ENCODE assay signal across 9 cellular contexts in the genomic region with DNA sequence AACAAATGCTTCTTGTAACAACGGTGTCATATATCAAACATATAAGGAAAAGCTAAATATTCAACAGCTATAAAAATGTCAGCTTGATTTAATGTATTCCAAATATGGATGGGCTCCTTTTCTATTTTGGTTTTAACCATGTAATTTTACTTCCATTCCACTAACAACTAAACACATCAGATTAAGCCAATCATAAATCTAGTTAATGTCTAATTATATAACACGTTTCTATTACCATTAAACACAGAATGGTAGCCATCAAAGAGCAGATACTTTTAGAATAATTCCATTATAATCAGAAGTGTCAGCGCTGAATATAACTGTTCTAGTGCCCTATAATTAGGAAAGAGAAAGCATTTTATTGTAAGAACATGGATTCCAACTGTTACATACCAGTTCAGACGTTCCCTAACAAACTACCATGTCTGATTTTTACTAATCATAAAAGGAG. TPM values are rescaled to one million over a fixed set of nuclear protein-coding genes. Genes with fewer than 3 reads are reported as not detected.
A peak's percentile ranks its signal among the peaks of the same experiment; 100 is the strongest.
DNase-seq lines count a peak whose midpoint lies in the region; ATAC-seq and TF ChIP-seq lines count a peak whose summit lies in the region.
"Had no signal": no experiment of that assay in that cellular context is flagged by ENCODE, and none has a peak within 500 bp of the region (broad histone marks: within the 10 kb centered on the region; RNA-seq: fewer than 3 reads in every experiment).

No MANE protein-coding gene starts in this region.

- H3K27ac Mint-ChIP-seq in activated T-helper 2 cell treated with anti-CD3 and anti-CD28 coated beads, Interferon-gamma antibody, Interleukin-2, Interleukin-4, amounts not matched to agents 10 μg/mL and 5 μg/mL and 100 μg/mL, durations not matched to agents 14 hours and 24 hours and 36 hours: peak overlapping the region; percentile 93
- peak overlapping the region; percentile 87 to 98 (median 96) for H3K27ac Mint-ChIP-seq in naive thymus-derived CD8-positive, alpha-beta T cell

- H3K36me3 Mint-ChIP-seq in activated T-helper 2 cell treated with anti-CD3 and anti-CD28 coated beads, Interferon-gamma antibody, Interleukin-2, Interleukin-4, amounts not matched to agents 10 μg/mL and 5 μg/mL and 100 μg/mL, durations not matched to agents 14 hours and 24 hours and 36 hours (ENCODE audit: low read depth): peaks cover 73% of the 10 kb centered on the region
- peaks cover 0 to 24% (median 13%) of the 10 kb centered on the region in 3 donors for H3K36me3 Mint-ChIP-seq in naive thymus-derived CD8-positive, alpha-beta T cell

- H3K4me1 ChIP-seq in DOHH2 (ENCODE audit: control insufficient read depth, low read length): peaks cover 45% of the 10 kb centered on the region

- no peak for TF ChIP-seq CTCF in DOHH2 (IDR thresholded peaks at IDR 0.05; ENCODE audit: low read depth, low read length, poor library complexity, severe bottlenecking)

- no peak overlapping the region for H3K27ac ChIP-seq in DOHH2 (ENCODE audit: low read depth, low read length)

- peaks cover 7% of the 10 kb centered on the region; the same call in 1 of the 2 replicates for H4K20me1 ChIP-seq in DOHH2 (ENCODE audit: control insufficient read depth, insufficient read depth, low read depth, low read length)

- H3K4me3 Mint-ChIP-seq in activated T-helper 2 cell treated with anti-CD3 and anti-CD28 coated beads, Interferon-gamma antibody, Interleukin-2, Interleukin-4, amounts not matched to agents 10 μg/mL and 5 μg/mL and 100 μg/mL, durations not matched to agents 14 hours and 24 hours and 36 hours (ENCODE audit: low read depth): peak overlapping the region; percentile 81
- H3K4me3 Mint-ChIP-seq in naive thymus-derived CD8-positive, alpha-beta T cell: peak overlapping the region; percentile 83 to 93 (median 89)

- peaks cover 7% of the 10 kb centered on the region for H3K9me3 Mint-ChIP-seq in activated T-helper 2 cell treated with anti-CD3 and anti-CD28 coated beads, Interferon-gamma antibody, Interleukin-2, Interleukin-4, amounts not matched to agents 10 μg/mL and 5 μg/mL and 100 μg/mL, durations not matched to agents 14 hours and 24 hours and 36 hours
- H3K9me3 Mint-ChIP-seq in naive thymus-derived CD8-positive, alpha-beta T cell: no peaks in the 10 kb centered on the region

- H3K79me2 ChIP-seq in DOHH2 (ENCODE audit: control insufficient read depth, low read length): peaks cover 98% of the 10 kb centered on the region

- H3K9me3 ChIP-seq in DOHH2 (ENCODE audit: control insufficient read depth, insufficient read depth, low read length): no peaks in the 10 kb centered on the region

- ATAC-seq in GM21447 (IDR thresholded peaks at IDR 0.05; ENCODE audit: unreplicated experiment) (peak; percentile 14), HG02759 (IDR thresholded peaks at IDR 0.05; ENCODE audit: unreplicated experiment) (no peak)
- ATAC-seq in naive thymus-derived CD8-positive, alpha-beta T cell: peak; percentile 45 to 52

- DNase-seq in activated T-helper 2 cell treated with anti-CD3 and anti-CD28 coated beads, Interferon-gamma antibody, Interleukin-2, Interleukin-4, amounts not matched to agents 10 μg/mL and 5 μg/mL and 100 μg/mL, durations not matched to agents 14 hours and 24 hours and 36 hours (ENCODE audit: low spot score): no peak
- DNase-seq in naive thymus-derived CD8-positive, alpha-beta T cell: peak in 1 of 10 donors; percentile 14
- DNase-seq in AG20443 (ENCODE audit: low spot score) (no peak), middle frontal gyrus (ENCODE audit: extremely low spot score, low spot score) (no peak), H4 (ENCODE audit: low spot score) (no peak)
- DNase-seq: activated gamma-delta T cell had no signal

- no peaks in the 10 kb centered on the region for H3K9me2 ChIP-seq in DOHH2 (replicated peaks; ENCODE audit: control insufficient read depth, low read length)

- H3K36me3 ChIP-seq in DOHH2 (ENCODE audit: control insufficient read depth, low read length): peaks cover 41% of the 10 kb centered on the region

- H3K27me3 Mint-ChIP-seq in activated T-helper 2 cell treated with anti-CD3 and anti-CD28 coated beads, Interferon-gamma antibody, Interleukin-2, Interleukin-4, amounts not matched to agents 10 μg/mL and 5 μg/mL and 100 μg/mL, durations not matched to agents 14 hours and 24 hours and 36 hours (ENCODE audit: low read depth): no peaks in the 10 kb centered on the region
- no peaks in the 10 kb centered on the region for H3K27me3 Mint-ChIP-seq in naive thymus-derived CD8-positive, alpha-beta T cell

- H3F3A ChIP-seq in DOHH2 (ENCODE audit: control insufficient read depth, insufficient read depth): peaks cover 10% of the 10 kb centered on the region; the same call in 1 of the 2 replicates

- intact Hi-C loops in activated T-helper 2 cell treated with anti-CD3 and anti-CD28 coated beads, Interferon-gamma antibody, Interleukin-2, Interleukin-4, amounts not matched to agents 10 μg/mL and 5 μg/mL and 100 μg/mL, durations not matched to agents 14 hours and 24 hours and 36 hours (cut with micrococcal nuclease): loop anchor here (1.0 to 10.0 kb wide), 3 partner anchors 11 to 1658 kb away; a partner anchor contains a TSS

- H3K4me3 ChIP-seq in DOHH2 (ENCODE audit: low read length): peak overlapping the region; percentile 56

- H3K4me2 ChIP-seq in DOHH2 (ENCODE audit: low read length): peak overlapping the region; percentile 68

- H3K4me1 Mint-ChIP-seq in activated T-helper 2 cell treated with anti-CD3 and anti-CD28 coated beads, Interferon-gamma antibody, Interleukin-2, Interleukin-4, amounts not matched to agents 10 μg/mL and 5 μg/mL and 100 μg/mL, durations not matched to agents 14 hours and 24 hours and 36 hours (ENCODE audit: low read depth): peaks cover 76% of the 10 kb centered on the region
- peaks cover 25 to 61% (median 59%) of the 10 kb centered on the region in 4 donors for H3K4me1 Mint-ChIP-seq in naive thymus-derived CD8-positive, alpha-beta T cell

- POLR2A ChIA-PET in naive thymus-derived CD8-positive, alpha-beta T cell (lab: Charles Lee): no interaction called here

- H3K27me3 ChIP-seq in DOHH2 (ENCODE audit: control insufficient read depth, low read length): no peaks in the 10 kb centered on the region

RNA-seq across cellular contexts. Expression of a gene that starts 10.0 kb away (rescaled TPM):
- 130 and 136 TPM in 2 replicates for total RNA-seq in activated T-helper 2 cell treated with anti-CD3 and anti-CD28 coated beads, Interferon-gamma antibody, Interleukin-2, Interleukin-4, amounts not matched to agents 10 μg/mL and 5 μg/mL and 100 μg/mL, durations not matched to agents 14 hours and 24 hours and 36 hours
- total RNA-seq in naive thymus-derived CD8-positive, alpha-beta T cell: 10 to 100 TPM; 21.1 to 25.0 TPM
- polyA plus RNA-seq in naive thymus-derived CD8-positive, alpha-beta T cell: 10 to 100 TPM; 78.2 to 84.6 (median 80.2) TPM
- 135 and 176 TPM in 2 replicates for total RNA-seq in H4 (2014; rRNA removed; shearing (Covaris generic))

RNA-seq across cellular contexts. Expression of a gene that starts 10.3 kb away (rescaled TPM):
- 57.4 and 57.9 TPM in 2 replicates for total RNA-seq in activated T-helper 2 cell treated with anti-CD3 and anti-CD28 coated beads, Interferon-gamma antibody, Interleukin-2, Interleukin-4, amounts not matched to agents 10 μg/mL and 5 μg/mL and 100 μg/mL, durations not matched to agents 14 hours and 24 hours and 36 hours
- total RNA-seq in naive thymus-derived CD8-positive, alpha-beta T cell: 1 to 10 TPM; 1.4 to 4.0 TPM
- polyA plus RNA-seq in naive thymus-derived CD8-positive, alpha-beta T cell: 1 to 10 TPM; 1.7 to 4.5 (median 3.0) TPM
- 147 and 234 TPM in 2 replicates for total RNA-seq in H4 (2014; rRNA removed; shearing (Covaris generic))

RNA-seq across cellular contexts. Expression of a gene that starts 38.9 kb away (rescaled TPM):
- 25.8 and 27.1 TPM in 2 replicates for total RNA-seq in activated T-helper 2 cell treated with anti-CD3 and anti-CD28 coated beads, Interferon-gamma antibody, Interleukin-2, Interleukin-4, amounts not matched to agents 10 μg/mL and 5 μg/mL and 100 μg/mL, durations not matched to agents 14 hours and 24 hours and 36 hours
- 10 to 100 TPM; 40.5 to 48.1 TPM for total RNA-seq in naive thymus-derived CD8-positive, alpha-beta T cell
- 10 to 100 TPM; 21.6 to 41.4 (median 27.7) TPM for polyA plus RNA-seq in naive thymus-derived CD8-positive, alpha-beta T cell
- total RNA-seq in H4 (2014; rRNA removed; shearing (Covaris generic)): 36.5 and 44.2 TPM in 2 replicates

Comparison
In these comparisons a context has a peak if more than half of its experiments do, and no peak if none do; other contexts are left out.
1. RNA of a gene that starts 10.3 kb away (total RNA-seq): 147 to 234 TPM in H4 and 57.4 to 57.9 TPM in activated T-helper 2 cell treated with anti-CD3 and anti-CD28 coated beads, Interferon-gamma antibody, Interleukin-2, Interleukin-4, amounts not matched to agents 10 μg/mL and 5 μg/mL and 100 μg/mL, durations not matched to agents 14 hours and 24 hours and 36 hours; 1.4 to 4.0 TPM in naive thymus-derived CD8-positive, alpha-beta T cell; every median in the first group is over 10 times any median in the second.